ENCODE assay signal across 38 cellular contexts in the genomic region with DNA sequence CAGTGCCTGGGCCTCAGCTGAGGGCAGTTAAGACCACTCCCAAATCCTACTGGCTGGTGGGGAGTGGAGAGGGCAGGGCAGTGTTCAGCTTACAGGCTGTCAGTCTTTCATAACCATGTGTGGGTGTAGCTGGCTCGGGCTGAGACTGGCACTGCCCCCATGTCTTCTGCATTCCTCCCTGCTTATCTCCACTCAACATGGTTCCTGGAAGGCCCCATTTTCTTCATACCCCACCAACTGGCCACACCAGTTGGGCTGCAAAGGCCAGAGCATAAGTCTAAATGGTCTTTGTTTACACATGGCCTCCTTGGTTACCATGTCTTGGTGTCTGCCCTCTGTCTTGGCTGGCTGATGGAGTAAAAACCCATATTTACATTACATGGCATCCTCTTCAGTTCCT. TPM values are rescaled to one million over a fixed set of nuclear protein-coding genes. Genes with fewer than 3 reads are reported as not detected.
"Had no signal": no experiment of that assay in that cellular context is flagged by ENCODE, and none has a peak within 500 bp of the region (broad histone marks: within the 10 kb centered on the region; RNA-seq: fewer than 3 reads in every experiment).

No MANE protein-coding gene starts in this region.

- H3K27me3 ChIP-seq: body of pancreas, ovary, right lobe of liver, testis, transverse colon, vagina had no signal

- DNase-seq: activated CD4-positive, alpha-beta T cell treated with anti-CD3 and anti-CD28 coated beads for 36 hours; activated CD4-positive, CD25-positive, alpha-beta regulatory T cell; activated CD8-positive, alpha-beta memory T cell treated with anti-CD3 and anti-CD28 coated beads, Interleukin-2, amount 10 ng/mL, durations not matched to agents 7 days and 5 days; activated CD8-positive, alpha-beta T cell treated with anti-CD3 and anti-CD28 coated beads, Interleukin-2, amount 10 ng/mL, durations not matched to agents 7 days and 5 days; activated naive CD4-positive, alpha-beta T cell; activated T-cell treated with anti-CD3 and anti-CD28 coated beads, Interleukin-2, amount 50 U/mL, for 48 hours; aorta; body of pancreas; dermis blood vessel endothelial cell; effector CD8-positive, alpha-beta T cell; erythroblast; foreskin fibroblast; heart left ventricle; hypothalamus; immature natural killer cell; kidney; left colon; mammary epithelial cell; naive B cell; ovary; right lobe of liver; stimulated activated CD4-positive, alpha-beta T cell treated with anti-CD3 and anti-CD28 coated beads, Interleukin-2, amount 100 ng/mL, for 48 hours; stimulated activated naive CD8-positive, alpha-beta T cell treated with anti-CD3 and anti-CD28 coated beads, Interleukin-15, Interleukin-2, amounts not matched to agents 100 U/mL and 50 U/mL, for 24 hours; T-helper 9 cell; testis; transverse colon had no signal

- H3K27me3 Mint-ChIP-seq: progenitor cell of endocrine pancreas had no signal

- H3K36me3 Mint-ChIP-seq: activated CD8-positive, alpha-beta memory T cell treated with anti-CD3 and anti-CD28 coated beads, Interleukin-2, amount 10 ng/mL, durations not matched to agents 7 days and 5 days; immature natural killer cell; mesothelial cell of epicardium; naive B cell had no signal

- H3K27ac Mint-ChIP-seq: activated CD4-positive, alpha-beta T cell treated with anti-CD3 and anti-CD28 coated beads for 36 hours; activated CD8-positive, alpha-beta memory T cell treated with anti-CD3 and anti-CD28 coated beads, Interleukin-2, amount 10 ng/mL, durations not matched to agents 7 days and 5 days; activated CD8-positive, alpha-beta T cell treated with anti-CD3 and anti-CD28 coated beads, Interleukin-2, amount 10 ng/mL, durations not matched to agents 7 days and 5 days; activated naive CD8-positive, alpha-beta T cell; activated T-helper 2 cell treated with anti-CD3 and anti-CD28 coated beads, Interferon-gamma antibody, Interleukin-2, Interleukin-4, amounts not matched to agents 10 μg/mL and 5 μg/mL and 100 μg/mL, durations not matched to agents 14 hours and 24 hours and 36 hours; immature natural killer cell; mesothelial cell of epicardium; naive B cell; progenitor cell of endocrine pancreas; T-helper 1 cell treated with Interleukin-12 subunit alpha and Interleukin-12 subunit beta and Interleukin-4 antibody, amounts not matched to agents 30 μg/mL and 1 μg/mL, for 36 hours had no signal

- H3K9me3 ChIP-seq: body of pancreas, heart left ventricle, ovary, right lobe of liver, testis, transverse colon, vagina had no signal

- H3K4me1 Mint-ChIP-seq: activated CD4-positive, alpha-beta T cell treated with anti-CD3 and anti-CD28 coated beads for 36 hours; activated CD8-positive, alpha-beta memory T cell treated with anti-CD3 and anti-CD28 coated beads, Interleukin-2, amount 10 ng/mL, durations not matched to agents 7 days and 5 days; immature natural killer cell; mesothelial cell of epicardium; naive B cell had no signal

- H3K4me3 Mint-ChIP-seq: activated CD4-positive, alpha-beta T cell treated with anti-CD3 and anti-CD28 coated beads for 36 hours; activated CD8-positive, alpha-beta memory T cell treated with anti-CD3 and anti-CD28 coated beads, Interleukin-2, amount 10 ng/mL, durations not matched to agents 7 days and 5 days; activated CD8-positive, alpha-beta T cell treated with anti-CD3 and anti-CD28 coated beads, Interleukin-2, amount 10 ng/mL, durations not matched to agents 7 days and 5 days; activated naive CD8-positive, alpha-beta T cell; immature natural killer cell; mesothelial cell of epicardium; naive B cell; T-helper 1 cell treated with Interleukin-12 subunit alpha and Interleukin-12 subunit beta and Interleukin-4 antibody, amounts not matched to agents 30 μg/mL and 1 μg/mL, for 36 hours had no signal

- H3K27ac ChIP-seq: body of pancreas, heart left ventricle, ovary, right lobe of liver, testis, transverse colon, vagina had no signal

- H3K9me3 Mint-ChIP-seq: activated T-helper 2 cell treated with anti-CD3 and anti-CD28 coated beads, Interferon-gamma antibody, Interleukin-2, Interleukin-4, amounts not matched to agents 10 μg/mL and 5 μg/mL and 100 μg/mL, durations not matched to agents 14 hours and 24 hours and 36 hours; immature natural killer cell had no signal

- H3K36me3 ChIP-seq: heart left ventricle, ovary, right lobe of liver, transverse colon, vagina had no signal

- ATAC-seq: activated CD4-positive, alpha-beta T cell treated with anti-CD3 and anti-CD28 coated beads for 36 hours; activated CD8-positive, alpha-beta memory T cell treated with anti-CD3 and anti-CD28 coated beads, Interleukin-2, amount 10 ng/mL, durations not matched to agents 7 days and 5 days; activated CD8-positive, alpha-beta T cell treated with anti-CD3 and anti-CD28 coated beads, Interleukin-2, amount 10 ng/mL, durations not matched to agents 7 days and 5 days; body of pancreas; heart left ventricle; left colon; right lobe of liver; stimulated activated naive CD8-positive, alpha-beta T cell treated with anti-CD3 and anti-CD28 coated beads, Interleukin-15, Interleukin-2, amounts not matched to agents 100 U/mL and 50 U/mL, for 24 hours had no signal

- H3K4me3 ChIP-seq: body of pancreas, heart left ventricle, ovary, right lobe of liver, testis, transverse colon, vagina had no signal

- H3K4me1 ChIP-seq: body of pancreas, heart left ventricle, right lobe of liver, testis, vagina had no signal

RNA-seq across cellular contexts. Expression of a gene that starts 17.2 kb away (rescaled TPM):
- total RNA-seq: activated CD4-positive, alpha-beta T cell treated with anti-CD3 and anti-CD28 coated beads for 36 hours; activated CD8-positive, alpha-beta memory T cell treated with anti-CD3 and anti-CD28 coated beads, Interleukin-2, amount 10 ng/mL, durations not matched to agents 7 days and 5 days; activated CD8-positive, alpha-beta T cell treated with anti-CD3 and anti-CD28 coated beads, Interleukin-2, amount 10 ng/mL, durations not matched to agents 7 days and 5 days; activated T-helper 2 cell treated with anti-CD3 and anti-CD28 coated beads, Interferon-gamma antibody, Interleukin-2, Interleukin-4, amounts not matched to agents 10 μg/mL and 5 μg/mL and 100 μg/mL, durations not matched to agents 14 hours and 24 hours and 36 hours; aorta; body of pancreas; dermis blood vessel endothelial cell; fibroblast of lung; heart left ventricle; kidney; liver; mammary epithelial cell; mesothelial cell of epicardium; ovary; progenitor cell of endocrine pancreas; renal cortical epithelial cell; right lobe of liver; skeletal muscle tissue; vagina had no signal
- polyA plus RNA-seq: adipose tissue, aorta, fibroblast of lung, heart left ventricle, immature natural killer cell, liver, mammary epithelial cell, neural cell, ovary had no signal

RNA-seq across cellular contexts. Expression of a gene that starts 57.2 kb away (rescaled TPM):
- total RNA-seq: activated CD8-positive, alpha-beta T cell treated with anti-CD3 and anti-CD28 coated beads, Interleukin-2, amount 10 ng/mL, durations not matched to agents 7 days and 5 days; activated T-helper 2 cell treated with anti-CD3 and anti-CD28 coated beads, Interferon-gamma antibody, Interleukin-2, Interleukin-4, amounts not matched to agents 10 μg/mL and 5 μg/mL and 100 μg/mL, durations not matched to agents 14 hours and 24 hours and 36 hours; fibroblast of lung; progenitor cell of endocrine pancreas had no signal
- polyA plus RNA-seq: neural cell had no signal
